Comparison of ENCODE assay signal across 8 cellular contexts in the genomic region with DNA sequence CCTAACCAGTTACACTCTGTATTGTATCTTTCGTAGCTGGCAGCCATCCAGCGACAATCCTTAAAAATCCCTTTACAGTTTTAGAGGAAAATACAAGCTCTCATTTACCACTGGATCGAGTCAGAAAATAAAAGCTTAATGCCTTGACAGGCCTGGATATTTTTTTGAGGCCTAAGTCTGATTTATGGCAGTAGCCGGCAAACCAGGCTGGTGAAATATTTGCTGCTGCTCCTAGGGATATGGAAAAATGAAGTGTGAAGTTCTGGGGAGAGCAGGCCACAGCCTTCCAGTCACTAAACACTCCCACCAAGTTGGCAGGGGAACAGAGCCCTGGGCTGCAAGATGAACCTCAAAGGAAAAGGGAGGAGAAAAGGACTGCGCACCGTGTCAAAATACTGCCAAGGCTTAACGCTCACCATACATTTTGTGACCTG.
A peak's percentile ranks its signal among the peaks of the same experiment; 100 is the strongest.
DNase-seq lines count a peak whose midpoint lies in the region; ATAC-seq and TF ChIP-seq lines count a peak whose summit lies in the region.

No MANE protein-coding gene starts in this region.

- TF ChIP-seq CTCF in type B pancreatic cell (conservative IDR thresholded peaks at IDR 0.05) (no peak), glutamatergic neuron (IDR thresholded peaks at IDR 0.05; ENCODE audit: partially characterized antibody, unreplicated experiment) (no peak)

- DNase-seq in activated T-cell treated with anti-CD3 and anti-CD28 coated beads, Interleukin-2, amount 50 U/mL, for 24 hours: no peak
- no peak for DNase-seq in activated T-cell treated with anti-CD3 and anti-CD28 coated beads, Interleukin-2, amount 50 U/mL, for 1 hour
- DNase-seq in activated naive CD8-positive, alpha-beta T cell treated with anti-CD3 and anti-CD28 coated beads, Interleukin-2, amount 50 U/mL, for 24 hours: no peak
- DNase-seq in left kidney (ENCODE audit: low read depth, low spot score) (peak; percentile 76), type B pancreatic cell (ENCODE audit: extremely low spot score, unreplicated experiment) (no peak), glutamatergic neuron (no peak), HUDEP-2 (lab: John Stamatoyannopoulos, UW; ENCODE audit: unreplicated experiment in 76 of 76) (no peak)

- H3K4me1 Mint-ChIP-seq in activated T-cell treated with anti-CD3 and anti-CD28 coated beads, Interleukin-2, amount 50 U/mL, for 24 hours (ENCODE audit: low read depth): peaks cover 88% of the 10 kb centered on the region
- H3K4me1 Mint-ChIP-seq in activated naive CD8-positive, alpha-beta T cell treated with anti-CD3 and anti-CD28 coated beads, Interleukin-2, amount 50 U/mL, for 24 hours: peaks cover 89% of the 10 kb centered on the region
- H3K4me1 Mint-ChIP-seq in type B pancreatic cell (ENCODE audit: unreplicated experiment) (peaks cover 45% of the 10 kb centered on the region), glutamatergic neuron (ENCODE audit: low read depth, unreplicated experiment) (peaks cover 7% of the 10 kb centered on the region)

- ATAC-seq in activated naive CD8-positive, alpha-beta T cell treated with anti-CD3 and anti-CD28 coated beads, Interleukin-2, amount 50 U/mL, for 24 hours: no peak
- no peak for ATAC-seq in GM21423 (IDR thresholded peaks at IDR 0.05; ENCODE audit: unreplicated experiment)

- no peaks in the 10 kb centered on the region for H3K36me3 Mint-ChIP-seq in activated T-cell treated with anti-CD3 and anti-CD28 coated beads, Interleukin-2, amount 50 U/mL, for 24 hours (ENCODE audit: low read depth)
- no peaks in the 10 kb centered on the region for H3K36me3 Mint-ChIP-seq in activated naive CD8-positive, alpha-beta T cell treated with anti-CD3 and anti-CD28 coated beads, Interleukin-2, amount 50 U/mL, for 24 hours (ENCODE audit: low read depth)
- H3K36me3 Mint-ChIP-seq in type B pancreatic cell (no peaks in the 10 kb centered on the region), glutamatergic neuron (ENCODE audit: unreplicated experiment) (no peaks in the 10 kb centered on the region)

- H3K27ac Mint-ChIP-seq in activated T-cell treated with anti-CD3 and anti-CD28 coated beads, Interleukin-2, amount 50 U/mL, for 24 hours: peak overlapping the region; percentile 60
- peak overlapping the region; percentile 64 for H3K27ac Mint-ChIP-seq in activated naive CD8-positive, alpha-beta T cell treated with anti-CD3 and anti-CD28 coated beads, Interleukin-2, amount 50 U/mL, for 24 hours
- H3K27ac Mint-ChIP-seq in type B pancreatic cell (peak overlapping the region; percentile 88), glutamatergic neuron (ENCODE audit: unreplicated experiment) (no peak overlapping the region)

- H3K27me3 Mint-ChIP-seq in activated T-cell treated with anti-CD3 and anti-CD28 coated beads, Interleukin-2, amount 50 U/mL, for 24 hours: no peaks in the 10 kb centered on the region
- H3K27me3 Mint-ChIP-seq in activated naive CD8-positive, alpha-beta T cell treated with anti-CD3 and anti-CD28 coated beads, Interleukin-2, amount 50 U/mL, for 24 hours: no peaks in the 10 kb centered on the region
- H3K27me3 Mint-ChIP-seq in type B pancreatic cell: peaks cover 4% of the 10 kb centered on the region
- no peaks in the 10 kb centered on the region for H3K27me3 Mint-ChIP-seq in glutamatergic neuron (ENCODE audit: unreplicated experiment)

- no peak overlapping the region for H3K4me3 Mint-ChIP-seq in activated T-cell treated with anti-CD3 and anti-CD28 coated beads, Interleukin-2, amount 50 U/mL, for 24 hours
- no peak overlapping the region for H3K4me3 Mint-ChIP-seq in activated naive CD8-positive, alpha-beta T cell treated with anti-CD3 and anti-CD28 coated beads, Interleukin-2, amount 50 U/mL, for 24 hours
- H3K4me3 Mint-ChIP-seq in type B pancreatic cell (peak overlapping the region; percentile 27), glutamatergic neuron (ENCODE audit: unreplicated experiment) (no peak overlapping the region)

- no peaks in the 10 kb centered on the region for H3K9me3 Mint-ChIP-seq in activated T-cell treated with anti-CD3 and anti-CD28 coated beads, Interleukin-2, amount 50 U/mL, for 24 hours
- no peaks in the 10 kb centered on the region for H3K9me3 Mint-ChIP-seq in activated naive CD8-positive, alpha-beta T cell treated with anti-CD3 and anti-CD28 coated beads, Interleukin-2, amount 50 U/mL, for 24 hours
- H3K9me3 Mint-ChIP-seq in type B pancreatic cell (no peaks in the 10 kb centered on the region), glutamatergic neuron (ENCODE audit: unreplicated experiment) (peaks cover 1% of the 10 kb centered on the region)
